ENCODE assay signal across 14 cellular contexts in the genomic region with DNA sequence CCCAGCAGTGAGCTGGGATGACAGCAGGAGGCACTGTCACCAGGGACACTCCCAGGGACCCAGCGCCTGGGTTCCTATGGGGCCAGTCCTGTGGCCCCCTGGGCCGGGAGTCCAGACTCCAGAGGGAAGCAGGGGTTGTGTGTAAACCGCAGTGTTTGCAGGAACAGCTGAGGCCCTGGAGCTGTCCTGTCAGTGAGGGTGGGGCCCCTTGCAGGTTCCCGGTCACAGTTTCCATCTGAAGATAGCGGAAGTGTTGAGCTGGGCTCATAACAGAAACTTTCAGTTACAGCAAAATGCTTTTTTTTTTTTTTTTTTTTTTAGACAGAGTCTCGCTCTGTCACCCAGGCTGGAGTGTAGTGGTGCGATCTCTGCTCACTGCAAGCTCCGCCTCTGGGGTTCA. TPM values are rescaled to one million over a fixed set of nuclear protein-coding genes. Genes with fewer than 3 reads are reported as not detected.
DNase-seq lines count a peak whose midpoint lies in the region; ATAC-seq and TF ChIP-seq lines count a peak whose summit lies in the region.
"Had no signal": no experiment of that assay in that cellular context is flagged by ENCODE, and none has a peak within 500 bp of the region (broad histone marks: within the 10 kb centered on the region; RNA-seq: fewer than 3 reads in every experiment).

No MANE protein-coding gene starts in this region.

- H3K4me3 Mint-ChIP-seq in activated T-helper 17 cell treated with anti-CD3 and anti-CD28 coated beads, Interleukin-2, amount 50 U/mL, for 72 hours, result peak overlapping the region; percentile 52

- DNase-seq in GM13976 (ENCODE audit: low spot score), result peak; percentile 66
- DNase-seq in MV-4-11 (lab: John Stamatoyannopoulos, UW), result peak; percentile 98
- DNase-seq in sciatic nerve (ENCODE audit: low spot score), result no peak
- no peak for DNase-seq in BE2C
- DNase-seq in cerebellar cortex (ENCODE audit: low spot score), result no peak
- DNase-seq: activated gamma-delta T cell; foreskin melanocyte; NCI-H1436; NK-92 treated with Interleukin-12 subunit alpha and Interleukin-12 subunit beta, amount 100 ng/mL, for 24 hours; occipital lobe; T-helper 9 cell; transverse colon had no signal

- peaks cover 24% of the 10 kb centered on the region for H3K36me3 Mint-ChIP-seq in activated T-helper 17 cell treated with anti-CD3 and anti-CD28 coated beads, Interleukin-2, amount 50 U/mL, for 72 hours (ENCODE audit: low read depth)

- H3K9me3 Mint-ChIP-seq in activated T-helper 17 cell treated with anti-CD3 and anti-CD28 coated beads, Interleukin-2, amount 50 U/mL, for 72 hours, result no peaks in the 10 kb centered on the region

- no peaks in the 10 kb centered on the region for H3K27me3 Mint-ChIP-seq in activated T-helper 17 cell treated with anti-CD3 and anti-CD28 coated beads, Interleukin-2, amount 50 U/mL, for 72 hours

- ATAC-seq in activated T-helper 17 cell treated with anti-CD3 and anti-CD28 coated beads, Interleukin-2, amount 50 U/mL, for 72 hours (replicated peaks), result peak; percentile 96
- peak; percentile 46 for ATAC-seq in sciatic nerve
- ATAC-seq in GM21825 (IDR thresholded peaks at IDR 0.05; ENCODE audit: unreplicated experiment), result no peak

- no peaks in the 10 kb centered on the region for H3K4me1 ChIP-seq in BE2C
- H3K4me1 ChIP-seq: transverse colon had no signal

- no peak overlapping the region for H3K4me3 ChIP-seq in BE2C (ENCODE audit: low read depth, low read length)
- H3K4me3 ChIP-seq: transverse colon had no signal

- in situ Hi-C loops in GM13976 (cut with MboI; ENCODE audit: low sequenced_read_pairs, unreplicated experiment), result no loop called here

- H3K27ac Mint-ChIP-seq in activated T-helper 17 cell treated with anti-CD3 and anti-CD28 coated beads, Interleukin-2, amount 50 U/mL, for 72 hours, result peak overlapping the region; percentile 65

- H3K4me1 Mint-ChIP-seq in activated T-helper 17 cell treated with anti-CD3 and anti-CD28 coated beads, Interleukin-2, amount 50 U/mL, for 72 hours, result peaks cover 8% of the 10 kb centered on the region

- H3K36me3 ChIP-seq in BE2C, result peaks cover 43% of the 10 kb centered on the region

- no peaks in the 10 kb centered on the region for H3K27me3 ChIP-seq in BE2C
- H3K27me3 ChIP-seq: transverse colon had no signal

- intact Hi-C loops in sciatic nerve (cut with DNase I), result no loop called here

- TF ChIP-seq CTCF in GM13976 (IDR thresholded peaks at IDR 0.05; ENCODE audit: borderline replicate concordance, control extremely low read depth, extremely low read depth, insufficient read depth, missing control alignments) (no peak), BE2C (IDR thresholded peaks at IDR 0.05; ENCODE audit: low read depth, low read length) (no peak)

- H3K9me3 ChIP-seq in BE2C, result no peaks in the 10 kb centered on the region
- H3K9me3 ChIP-seq: transverse colon had no signal

RNA-seq across cellular contexts. Expression of a gene that starts 17.7 kb away (rescaled TPM):
- 10 to 100 TPM; 50.2 to 50.7 TPM for total RNA-seq in activated T-helper 17 cell treated with anti-CD3 and anti-CD28 coated beads, Interleukin-2, amount 50 U/mL, for 72 hours
- 51.6 TPM for total RNA-seq in sciatic nerve
- 219 TPM for polyA plus RNA-seq in BE2C (2012; ENCODE audit: insufficient read depth, insufficient read length, low read depth)

RNA-seq across cellular contexts. Expression of a gene that starts 18.1 kb away (rescaled TPM):
- total RNA-seq in activated T-helper 17 cell treated with anti-CD3 and anti-CD28 coated beads, Interleukin-2, amount 50 U/mL, for 72 hours, result 10 to 100 TPM; 11.6 to 12.2 TPM
- 4.3 TPM for total RNA-seq in sciatic nerve
- 51.0 TPM for polyA plus RNA-seq in BE2C (2012; ENCODE audit: insufficient read depth, insufficient read length, low read depth)

RNA-seq across cellular contexts. Expression of a gene that starts 18.1 kb away (rescaled TPM):
- 10 to 100 TPM; 31.7 to 36.4 TPM for total RNA-seq in activated T-helper 17 cell treated with anti-CD3 and anti-CD28 coated beads, Interleukin-2, amount 50 U/mL, for 72 hours
- total RNA-seq in sciatic nerve, result 53.5 TPM
- polyA plus RNA-seq in BE2C (2012; ENCODE audit: insufficient read depth, insufficient read length, low read depth), result 23.2 TPM

RNA-seq across cellular contexts. Expression of a gene that starts 38.0 kb away (rescaled TPM):
- 100 to 1,000 TPM in 1 of 2 donors, 10 to 100 TPM in 1; 84.4 to 109 TPM for total RNA-seq in activated T-helper 17 cell treated with anti-CD3 and anti-CD28 coated beads, Interleukin-2, amount 50 U/mL, for 72 hours
- 78.9 TPM for total RNA-seq in sciatic nerve
- polyA plus RNA-seq in BE2C (2012; ENCODE audit: insufficient read depth, insufficient read length, low read depth), result 324 TPM

RNA-seq across cellular contexts. Expression of a gene that starts 59.9 kb away (rescaled TPM):
- 10 to 100 TPM; 16.3 to 32.9 TPM for total RNA-seq in activated T-helper 17 cell treated with anti-CD3 and anti-CD28 coated beads, Interleukin-2, amount 50 U/mL, for 72 hours
- 20.2 TPM for total RNA-seq in sciatic nerve
- 112 TPM for polyA plus RNA-seq in BE2C (2012; ENCODE audit: insufficient read depth, insufficient read length, low read depth)

Comparison
In these comparisons a context has a peak if more than half of its experiments do, and no peak if none do; other contexts are left out.
1. DNase-seq: peak in GM13976 (single experiment) and MV-4-11 (single experiment); none in sciatic nerve (single experiment), BE2C (single experiment) and cerebellar cortex (single experiment).